In the genomic region with DNA sequence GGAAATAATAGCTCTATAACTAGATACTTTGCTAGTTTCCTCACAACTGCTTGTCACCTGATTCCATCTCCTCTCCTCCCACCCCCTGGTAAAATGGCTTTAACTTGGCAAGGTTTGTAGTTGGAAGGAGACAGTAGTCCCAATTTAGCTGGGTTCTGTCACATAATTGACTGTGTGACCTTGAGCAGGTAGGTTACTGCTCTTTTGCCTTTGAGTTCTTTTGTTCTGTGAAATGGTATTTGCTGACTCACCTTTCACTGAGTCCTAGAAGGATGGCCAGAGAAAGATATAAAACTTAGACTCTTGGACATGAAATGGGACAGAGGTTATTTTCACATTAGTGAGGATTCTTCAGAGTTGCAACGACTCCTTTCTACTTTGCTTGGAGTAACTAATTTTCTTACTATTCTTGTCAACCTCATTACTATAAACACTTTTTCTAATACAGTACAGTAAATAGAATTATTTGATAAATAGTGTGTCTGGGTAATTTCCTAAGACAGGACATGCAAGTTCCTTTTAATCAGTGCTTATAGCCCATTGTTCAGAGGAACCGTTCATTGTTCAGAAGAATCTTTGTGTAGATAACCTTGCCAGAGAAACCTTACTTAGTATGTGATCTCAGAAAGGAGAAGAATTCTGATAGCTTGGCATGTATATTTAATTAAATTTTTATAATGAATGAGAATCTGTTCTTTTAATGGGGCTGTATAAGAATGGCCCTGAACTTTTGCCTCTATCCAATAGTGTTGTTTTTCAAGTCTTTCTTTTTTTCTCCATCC, we compare ENCODE assay signal across 16 cellular contexts. TPM values are rescaled to one million over a fixed set of nuclear protein-coding genes. Genes with fewer than 3 reads are reported as not detected.
DNase-seq lines count a peak whose midpoint lies in the region; TF ChIP-seq lines count a peak whose summit lies in the region.
"Had no signal": no experiment of that assay in that cellular context is flagged by ENCODE, and none has a peak within 500 bp of the region (broad histone marks: within the 10 kb centered on the region; RNA-seq: fewer than 3 reads in every experiment).

No MANE protein-coding gene starts in this region.

- no peak for TF ChIP-seq CTCF in thyroid gland (IDR thresholded peaks at IDR 0.05)
- TF ChIP-seq CTCF in GM10266 (IDR thresholded peaks at IDR 0.05; ENCODE audit: control insufficient read depth, insufficient read depth, low read depth, missing control alignments) = no peak
- TF ChIP-seq CTCF in suprapubic skin (IDR thresholded peaks at IDR 0.05) = no peak

- peak overlapping the region; percentile 76 to 78 (median 78) for H3K27ac ChIP-seq in thyroid gland
- H3K27ac ChIP-seq in suprapubic skin = no peak overlapping the region
- H3K27ac ChIP-seq: 22Rv1, psoas muscle, thoracic aorta had no signal

- intact Hi-C loops in thyroid gland (cut with DNase I) = no loop called here

- H3K27me3 ChIP-seq in thyroid gland (no peaks in the 10 kb centered on the region), suprapubic skin (no peaks in the 10 kb centered on the region)

- H3K36me3 ChIP-seq in thyroid gland = no peaks in the 10 kb centered on the region
- no peaks in the 10 kb centered on the region for H3K36me3 ChIP-seq in suprapubic skin
- H3K36me3 ChIP-seq: thoracic aorta had no signal

- TF ChIP-seq EP300 in suprapubic skin (IDR thresholded peaks at IDR 0.05) = no peak

- peaks cover 57 to 68% of the 10 kb centered on the region in 2 donors for H3K4me1 ChIP-seq in thyroid gland
- peaks cover 20% of the 10 kb centered on the region for H3K4me1 ChIP-seq in suprapubic skin

- no peak for TF ChIP-seq POLR2A in thyroid gland (IDR thresholded peaks at IDR 0.05)
- no peak for TF ChIP-seq POLR2A in suprapubic skin (IDR thresholded peaks at IDR 0.05)

- 61 to 69% methylated on average over 2 of the region's 2 CpGs for WGBS in thyroid gland, 2 donors
- 65% methylated on average over 2 of the region's 2 CpGs for WGBS in suprapubic skin

- DNase-seq in DMS53 (lab: John Stamatoyannopoulos, UW) = peak; percentile 55
- DNase-seq in DMS53 treated with DMSO at 0.1 percent for 48 hours (lab: John Stamatoyannopoulos, UW; ENCODE audit: unreplicated experiment) = no peak
- peak; percentile 46 for DNase-seq in SW480 (ENCODE audit: low spot score)
- DNase-seq in kidney glomerular epithelial cell (lab: John Stamatoyannopoulos, UW) = peak; percentile 19
- no peak for DNase-seq in thyroid gland
- no peak for DNase-seq in central memory CD4-positive, alpha-beta T cell
- DNase-seq in GM10266 (ENCODE audit: extremely low spot score) = no peak
- no peak for DNase-seq in suprapubic skin (ENCODE audit: low spot score in 2 of 2)
- DNase-seq: activated CD4-positive, CD25-positive, alpha-beta regulatory T cell; activated naive CD4-positive, alpha-beta T cell; effector CD8-positive, alpha-beta T cell; NCI-H1105; psoas muscle; T-cell had no signal

- H3K4me3 ChIP-seq in thyroid gland (replicated peaks in 1 of 3) (no peak overlapping the region), suprapubic skin (no peak overlapping the region)
- H3K4me3 ChIP-seq: psoas muscle, thoracic aorta had no signal

- H3K9me3 ChIP-seq in thyroid gland (no peaks in the 10 kb centered on the region), suprapubic skin (no peaks in the 10 kb centered on the region)
- H3K9me3 ChIP-seq: psoas muscle, thoracic aorta had no signal

RNA-seq across cellular contexts. Expression of a gene that starts 14.3 kb away (rescaled TPM):
- total RNA-seq in thyroid gland = 100 to 1,000 TPM; 189 to 405 (median 244) TPM
- 100 to 1,000 TPM; 124 to 249 (median 163) TPM for total RNA-seq in suprapubic skin

Comparison
In these comparisons a context has a peak if more than half of its experiments do, and no peak if none do; other contexts are left out.
1. DNase-seq: peak in DMS53 (single experiment), SW480 (single experiment) and kidney glomerular epithelial cell (single experiment); none in DMS53 treated with DMSO at 0.1 percent for 48 hours (single experiment), thyroid gland (0 of 2), central memory CD4-positive, alpha-beta T cell (single experiment), GM10266 (single experiment) and suprapubic skin (0 of 2).